In genomic region chr19:55479045-55479444, GRCh38 we compare ENCODE assay signal across 21 cellular contexts. TPM values are rescaled to one million over a fixed set of nuclear protein-coding genes. Genes with fewer than 3 reads are reported as not detected.
DNase-seq lines count a peak whose midpoint lies in the region; ATAC-seq and TF ChIP-seq lines count a peak whose summit lies in the region.
"Had no signal": no experiment of that assay in that cellular context is flagged by ENCODE, and none has a peak within 500 bp of the region (broad histone marks: within the 10 kb centered on the region; RNA-seq: fewer than 3 reads in every experiment).

No MANE protein-coding gene starts in this region.

- H3K9me3 ChIP-seq in NT2/D1 (ENCODE audit: insufficient read depth, low read length): no peaks in the 10 kb centered on the region
- no peaks in the 10 kb centered on the region for H3K9me3 ChIP-seq in testis

- H3K4me3 ChIP-seq in NT2/D1 (ENCODE audit: insufficient read length, low read depth): no peak overlapping the region
- no peak overlapping the region for H3K4me3 ChIP-seq in testis
- H3K4me3 ChIP-seq: lung had no signal

- ATAC-seq in Right ventricle myocardium inferior: no peak

- no peaks in the 10 kb centered on the region for H3K27me3 ChIP-seq in NT2/D1 (ENCODE audit: insufficient read depth, insufficient read length)
- no peaks in the 10 kb centered on the region for H3K27me3 ChIP-seq in testis

- H3K27me3 Mint-ChIP-seq in glutamatergic neuron (ENCODE audit: unreplicated experiment): peaks cover 12% of the 10 kb centered on the region

- WGBS in testis, 2 donors: 78 to 83% methylated on average over 16 to 17 of the region's 17 CpGs

- H3K4me1 Mint-ChIP-seq in glutamatergic neuron (ENCODE audit: low read depth, unreplicated experiment): peaks cover 20% of the 10 kb centered on the region

- TF ChIP-seq POLR2A in testis (IDR thresholded peaks at IDR 0.05): no peak

- peaks cover 18% of the 10 kb centered on the region for H3K9me3 Mint-ChIP-seq in glutamatergic neuron (ENCODE audit: unreplicated experiment)

- DNase-seq in Right ventricle myocardium inferior (ENCODE audit: missing footprints) (peak; percentile 31), cardiac septum (ENCODE audit: low spot score) (no peak), NT2/D1 (ENCODE audit: low read depth, low spot score) (no peak), glutamatergic neuron (no peak), testis (no peak), cerebellum (ENCODE audit: low spot score) (no peak), NCI-H2029 treated with DMSO at 0.1 percent for 48 hours (lab: John Stamatoyannopoulos, UW) (no peak), NAMALWA (ENCODE audit: low spot score) (no peak)
- DNase-seq: activated CD4-positive, alpha-beta T cell treated with anti-CD3 and anti-CD28 coated beads for 1 hour; activated effector memory CD4-positive, alpha-beta T cell treated with Interleukin-2 at 50 U/mL for 16 hours; HCEC 1CT; NCI-H1048; NCI-H748 treated with DMSO at 0.1 percent for 48 hours; occipital lobe; stimulated activated CD4-positive, alpha-beta T cell treated with anti-CD3 and anti-CD28 coated beads, Interleukin-4, amount 100 ng/mL, for 1 hour had no signal

- H3K4me1 ChIP-seq in NT2/D1 (ENCODE audit: insufficient read depth, insufficient read length) (peaks cover 12% of the 10 kb centered on the region), testis (peaks cover 35% of the 10 kb centered on the region)

- H3K27ac ChIP-seq in testis: peak overlapping the region; percentile 19 to 39

- TF ChIP-seq CTCF in glutamatergic neuron (IDR thresholded peaks at IDR 0.05; ENCODE audit: partially characterized antibody, unreplicated experiment) (no peak), testis (IDR thresholded peaks at IDR 0.05) (no peak)

- intact Hi-C loops in Right ventricle myocardium inferior (cut with DNase I) (no loop called here), cardiac septum (cut with DNase I) (no loop called here), testis (cut with DNase I; ENCODE audit: low total_unique reads) (no loop called here)

- peak overlapping the region; percentile 92 for H3K4me3 Mint-ChIP-seq in glutamatergic neuron (ENCODE audit: unreplicated experiment)

- H3K36me3 ChIP-seq in NT2/D1 (ENCODE audit: insufficient read depth, insufficient read length, low read length) (peaks cover 6% of the 10 kb centered on the region), testis (ENCODE audit: low read depth, missing control alignments) (no peaks in the 10 kb centered on the region)

- H3K27ac Mint-ChIP-seq in glutamatergic neuron (ENCODE audit: unreplicated experiment): no peak overlapping the region

- H3K9ac ChIP-seq in NT2/D1 (ENCODE audit: insufficient read length, low read depth): peak overlapping the region; percentile 10

- H3K36me3 Mint-ChIP-seq in glutamatergic neuron (ENCODE audit: unreplicated experiment): no peaks in the 10 kb centered on the region

RNA-seq across cellular contexts. Expression of gene ZNF628, which starts 2.6 kb away (rescaled TPM):
- total RNA-seq in Right ventricle myocardium inferior (5.7 TPM), cardiac septum (3.4 TPM), glutamatergic neuron (ENCODE audit: unreplicated experiment) (13.7 TPM), testis (10 to 100 TPM; 31.3 to 53.7 TPM), cerebellum (0.91 TPM)
- polyA plus RNA-seq in testis (ENCODE audit: insufficient read depth, low read depth, low replicate concordance): 33.8 TPM

RNA-seq across cellular contexts. Expression of gene NAT14, which starts 5.9 kb away (rescaled TPM):
- total RNA-seq in Right ventricle myocardium inferior (5.6 TPM), cardiac septum (6.0 TPM), glutamatergic neuron (ENCODE audit: unreplicated experiment) (125 TPM), testis (10 to 100 TPM; 12.0 to 16.0 TPM), cerebellum (9.6 TPM)
- 17.3 TPM for polyA plus RNA-seq in testis (ENCODE audit: insufficient read depth, low read depth, low replicate concordance)

RNA-seq across cellular contexts. Expression of gene SSC5D, which starts 9.2 kb away (rescaled TPM):
- total RNA-seq in Right ventricle myocardium inferior: 3.4 TPM
- total RNA-seq in cardiac septum: 7.7 TPM
- total RNA-seq in glutamatergic neuron (ENCODE audit: unreplicated experiment): 7.6 TPM
- total RNA-seq in testis: 1 to 10 TPM; 6.4 to 6.9 TPM
- polyA plus RNA-seq in testis (ENCODE audit: insufficient read depth, low read depth, low replicate concordance): 10.7 TPM
- total RNA-seq in cerebellum: 1.4 TPM

RNA-seq across cellular contexts. Expression of gene C19orf85, which starts 14.5 kb away (rescaled TPM):
- total RNA-seq in Right ventricle myocardium inferior (not detected), cardiac septum (not detected), glutamatergic neuron (ENCODE audit: unreplicated experiment) (not detected), testis (not detected), cerebellum (not detected)
- polyA plus RNA-seq in testis (ENCODE audit: insufficient read depth, low read depth, low replicate concordance): not detected
- total RNA-seq: bronchial epithelial cell, Daoy, fibroblast of villous mesenchyme, lung, occipital lobe, RPMI7951 had no signal
- polyA plus RNA-seq: BJ, lung had no signal

RNA-seq across cellular contexts. Expression of gene ISOC2, which starts 17.6 kb away (rescaled TPM):
- total RNA-seq in Right ventricle myocardium inferior (55.2 TPM), cardiac septum (50.8 TPM), glutamatergic neuron (ENCODE audit: unreplicated experiment) (24.9 TPM), testis (10 to 100 TPM; 79.1 to 98.5 TPM), cerebellum (14.0 TPM)
- 107 TPM for polyA plus RNA-seq in testis (ENCODE audit: insufficient read depth, low read depth, low replicate concordance)
